Comparison of ENCODE assay signal across 15 cellular contexts in the genomic region with DNA sequence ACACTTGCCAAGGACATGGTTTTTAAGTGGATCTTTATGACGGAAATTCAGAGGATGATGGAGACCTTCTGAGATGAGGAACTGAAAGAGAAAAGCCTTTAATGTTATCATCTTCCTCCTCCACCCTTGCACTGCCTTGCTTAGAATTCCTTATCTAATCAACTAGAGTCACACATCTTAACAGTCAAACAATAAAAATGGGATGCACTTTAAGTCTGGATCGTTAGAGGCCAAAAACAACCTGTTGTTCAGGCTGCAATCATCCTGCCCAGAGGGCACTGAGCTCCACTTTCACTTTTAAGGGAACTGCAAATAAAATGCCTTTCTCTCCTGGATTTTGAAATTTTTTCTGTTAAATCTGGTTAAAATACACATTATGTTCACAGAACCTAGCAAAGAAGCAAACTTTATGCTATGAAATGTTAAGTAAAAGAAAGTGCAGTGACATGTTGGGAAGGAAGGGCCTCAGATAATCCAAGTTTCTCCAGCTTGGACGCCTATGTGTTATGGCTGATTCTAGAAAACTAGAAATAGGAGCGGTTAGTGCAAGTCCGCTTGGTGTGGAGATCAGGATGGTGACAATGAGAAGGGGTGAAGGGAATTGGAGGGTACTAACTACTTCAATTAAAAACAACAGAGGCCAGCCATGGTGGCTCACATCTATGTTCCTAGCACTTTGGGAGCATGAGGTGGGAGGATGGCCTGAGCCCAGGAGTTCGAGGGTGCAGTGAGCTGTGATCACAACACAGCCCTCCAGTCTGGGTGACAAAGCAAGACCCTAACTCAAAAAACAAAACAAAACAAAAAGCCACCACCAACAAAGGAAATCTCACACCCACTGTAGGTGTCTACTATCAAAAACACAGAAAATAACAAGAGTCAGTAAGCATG.
A peak's percentile ranks its signal among the peaks of the same experiment; 100 is the strongest.
DNase-seq lines count a peak whose midpoint lies in the region; ATAC-seq and TF ChIP-seq lines count a peak whose summit lies in the region.
"Had no signal": no experiment of that assay in that cellular context is flagged by ENCODE, and none has a peak within 500 bp of the region (broad histone marks: within the 10 kb centered on the region; RNA-seq: fewer than 3 reads in every experiment).

No MANE protein-coding gene starts in this region.

- H3K4me3 Mint-ChIP-seq in Caco-2 (ENCODE audit: unreplicated experiment): no peak overlapping the region
- H3K4me3 Mint-ChIP-seq: activated CD4-positive, alpha-beta memory T cell treated with anti-CD3 and anti-CD28 coated beads, Interleukin-2, amount 10 ng/mL, durations not matched to agents 7 days and 5 days; B cell had no signal

- H3K27me3 Mint-ChIP-seq in Caco-2 (ENCODE audit: insufficient read depth, unreplicated experiment): no peaks in the 10 kb centered on the region

- 67% methylated on average over 6 of the region's 6 CpGs for WGBS in prostate gland

- intact Hi-C loops in Caco-2 (cut with micrococcal nuclease; ENCODE audit: unreplicated experiment): no loop called here
- intact Hi-C loops in prostate gland (cut with DNase I): loop anchor here (5.0 kb wide), 1 partner anchor 66 kb away; a partner anchor contains a TSS

- no peaks in the 10 kb centered on the region for H3K9me3 Mint-ChIP-seq in Caco-2 (ENCODE audit: unreplicated experiment)
- H3K9me3 Mint-ChIP-seq: activated CD4-positive, alpha-beta memory T cell treated with anti-CD3 and anti-CD28 coated beads, Interleukin-2, amount 10 ng/mL, durations not matched to agents 7 days and 5 days had no signal

- H3K4me1 ChIP-seq in Caco-2 (peaks cover 29% of the 10 kb centered on the region), mucosa of rectum (ENCODE audit: control insufficient read depth in 2 of 2, insufficient read depth in 2 of 2, low read length in 2 of 2) (peaks cover 11 to 15% of the 10 kb centered on the region in 2 donors), prostate gland (replicated peaks) (no peaks in the 10 kb centered on the region)

- H3K27ac ChIP-seq in coronary artery: peak overlapping the region; percentile 62 to 69
- peak overlapping the region; percentile 75 to 79 for H3K27ac ChIP-seq in mucosa of rectum (ENCODE audit: low read depth in 2 of 2, low read length in 2 of 2)
- H3K27ac ChIP-seq in prostate gland: peak overlapping the region in 1 of 2 donors; percentile 12

- TF ChIP-seq CTCF in Caco-2 (IDR thresholded peaks at IDR 0.05; ENCODE audit: insufficient read depth in 1 of 2, low read depth in 1 of 2, low read length in 1 of 2, severe bottlenecking in 1 of 2, unreplicated experiment in 1 of 2) (no peak), coronary artery (IDR thresholded peaks at IDR 0.05) (no peak), prostate gland (IDR thresholded peaks at IDR 0.05) (no peak)

- H3K36me3 ChIP-seq in Caco-2 (ENCODE audit: control insufficient read depth, insufficient read depth, low read length): no peaks in the 10 kb centered on the region
- no peaks in the 10 kb centered on the region for H3K36me3 ChIP-seq in mucosa of rectum (ENCODE audit: control insufficient read depth in 2 of 2, insufficient read depth in 2 of 2, low read length in 2 of 2)
- H3K36me3 ChIP-seq in prostate gland: no peaks in the 10 kb centered on the region
- H3K36me3 ChIP-seq: spleen had no signal

- H3K27me3 ChIP-seq in Caco-2 (replicated peaks; ENCODE audit: control insufficient read depth, insufficient read depth, low read length) (no peaks in the 10 kb centered on the region), mucosa of rectum (ENCODE audit: control insufficient read depth in 2 of 2, insufficient read depth in 2 of 2, low read length in 2 of 2) (no peaks in the 10 kb centered on the region), prostate gland (replicated peaks; ENCODE audit: insufficient read depth) (no peaks in the 10 kb centered on the region)
- H3K27me3 ChIP-seq: spleen had no signal

- H3K4me1 Mint-ChIP-seq in Caco-2 (ENCODE audit: low read depth, unreplicated experiment): peaks cover 21% of the 10 kb centered on the region
- H3K4me1 Mint-ChIP-seq: activated CD4-positive, alpha-beta memory T cell treated with anti-CD3 and anti-CD28 coated beads, Interleukin-2, amount 10 ng/mL, durations not matched to agents 7 days and 5 days; B cell had no signal

- CTCF ChIA-PET in Caco-2 (lab: Charles Lee): no interaction called here

- no peaks in the 10 kb centered on the region for H3K36me3 Mint-ChIP-seq in Caco-2 (ENCODE audit: insufficient read depth, unreplicated experiment)

- POLR2A ChIA-PET in Caco-2 (lab: Charles Lee): no interaction called here

- H3K4me3 ChIP-seq in Caco-2 (ENCODE audit: low read depth, low read length): no peak overlapping the region
- peak overlapping the region; percentile 47 for H3K4me3 ChIP-seq in coronary artery
- no peak overlapping the region for H3K4me3 ChIP-seq in mucosa of rectum (ENCODE audit: low read length in 2 of 2)
- no peak overlapping the region for H3K4me3 ChIP-seq in prostate gland

- H3K9ac ChIP-seq in mucosa of rectum (ENCODE audit: low read depth in 1 of 2, low read length in 2 of 2): no peak overlapping the region

- BruUV-seq in Caco-2 (replicated peaks; lab: Mats Ljungman, UMichigan): no TSS peak

- H3K27ac Mint-ChIP-seq in Caco-2 (ENCODE audit: unreplicated experiment): peak overlapping the region; percentile 43
- H3K27ac Mint-ChIP-seq: activated CD4-positive, alpha-beta memory T cell treated with anti-CD3 and anti-CD28 coated beads, Interleukin-2, amount 10 ng/mL, durations not matched to agents 7 days and 5 days; B cell had no signal

- H3K9me3 ChIP-seq in Caco-2: no peaks in the 10 kb centered on the region
- H3K9me3 ChIP-seq in mucosa of rectum (ENCODE audit: control insufficient read depth in 2 of 2, low read length in 2 of 2): no peaks in the 10 kb centered on the region
- H3K9me3 ChIP-seq in prostate gland: no peaks in the 10 kb centered on the region
- H3K9me3 ChIP-seq: spleen had no signal

- peak in 1 of 2 experiments; percentile 15 for DNase-seq in Caco-2
- peak; percentile 41 for DNase-seq in NOMO-1 treated with dmso at 0.1 percent for 144 hours (lab: John Stamatoyannopoulos, UW; ENCODE audit: unreplicated experiment)
- no peak for DNase-seq in coronary artery (ENCODE audit: low spot score)
- DNase-seq in prostate gland (ENCODE audit: low spot score): no peak
- no peak for DNase-seq in SIG-M5 (lab: John Stamatoyannopoulos, UW)
- DNase-seq: activated CD4-positive, alpha-beta memory T cell treated with anti-CD3 and anti-CD28 coated beads, Interleukin-2, amount 10 ng/mL, durations not matched to agents 7 days and 5 days; activated naive CD4-positive, alpha-beta T cell; islet precursor cell; NCI-H1436; spleen; T-helper 1 cell had no signal

- no peak for TF ChIP-seq POLR2A in prostate gland (IDR thresholded peaks at IDR 0.05)

- ATAC-seq in GM21576 (IDR thresholded peaks at IDR 0.05; ENCODE audit: unreplicated experiment) (no peak), HG02973 (IDR thresholded peaks at IDR 0.05; ENCODE audit: unreplicated experiment) (no peak)
